ENCODE assay signal across 33 cellular contexts in the genomic region with DNA sequence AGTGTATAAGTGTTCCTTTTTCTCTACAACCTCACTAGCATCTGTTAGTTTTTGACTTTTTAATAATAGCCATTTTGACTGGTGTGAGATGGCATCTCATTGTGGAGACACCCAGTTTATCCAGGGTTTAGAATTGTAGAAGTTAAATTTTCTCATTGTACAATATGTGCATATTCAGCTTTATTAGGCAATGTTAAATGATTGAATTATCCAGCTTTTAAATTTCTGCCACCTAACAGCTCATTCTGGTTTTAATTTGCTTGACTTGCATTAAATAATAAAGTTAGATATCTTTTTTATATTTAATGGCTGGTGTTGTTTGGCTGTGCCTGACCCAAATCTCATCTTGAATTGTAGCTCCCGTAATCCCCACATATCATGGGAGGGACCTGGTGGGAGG.
"Had no signal": no experiment of that assay in that cellular context is flagged by ENCODE, and none has a peak within 500 bp of the region (broad histone marks: within the 10 kb centered on the region; RNA-seq: fewer than 3 reads in every experiment).

No MANE protein-coding gene starts in this region.

- H3K4me1 ChIP-seq: adrenal gland, ascending aorta, body of pancreas, breast epithelium had no signal

- H3K9me3 ChIP-seq: adrenal gland, ascending aorta, body of pancreas had no signal

- H3K27ac ChIP-seq: adrenal gland, ascending aorta, body of pancreas, brain microvascular endothelial cell, breast epithelium, cardiac muscle cell had no signal

- ATAC-seq: activated naive CD4-positive, alpha-beta T cell treated with anti-CD3 and anti-CD28 coated beads, Interleukin-2, amount 50 U/mL, for 72 hours; activated naive CD8-positive, alpha-beta T cell treated with anti-CD3 and anti-CD28 coated beads, Interleukin-2, amount 50 U/mL, for 24 hours; activated T-cell treated with anti-CD3 and anti-CD28 coated beads, Interleukin-2, amount 50 U/mL, for 4 hours; activated T-cell treated with anti-CD3 and anti-CD28 coated beads, Interleukin-2, amount 50 U/mL, for 72 hours; activated T-helper 17 cell treated with anti-CD3 and anti-CD28 coated beads, Interleukin-2, amount 50 U/mL, for 72 hours; body of pancreas had no signal

- H3K4me3 ChIP-seq: adrenal gland, ascending aorta, body of pancreas, breast epithelium, cardiac muscle cell had no signal

- H3K36me3 ChIP-seq: adrenal gland, ascending aorta, brain microvascular endothelial cell, breast epithelium, cardiac muscle cell had no signal

- DNase-seq: activated effector memory CD4-positive, alpha-beta T cell treated with anti-CD3 and anti-CD28 coated beads, Interleukin-2, amount 50 U/mL, for 16 hours; activated effector memory CD4-positive, alpha-beta T cell treated with Interleukin-2 at 50 U/mL for 16 hours; activated gamma-delta T cell; activated gamma-delta T cell treated with Interleukin-2 at 50 U/mL for 16 hours; activated naive CD4-positive, alpha-beta T cell; activated naive CD4-positive, alpha-beta T cell treated with anti-CD3 and anti-CD28 coated beads for 36 hours; activated naive CD4-positive, alpha-beta T cell treated with anti-CD3 and anti-CD28 coated beads, Interleukin-2, amount 10 ng/mL, durations not matched to agents 7 days and 5 days; activated naive CD4-positive, alpha-beta T cell treated with anti-CD3 and anti-CD28 coated beads, Interleukin-2, amount 50 U/mL, for 16 hours; activated naive CD4-positive, alpha-beta T cell treated with Interleukin-2 at 50 U/mL for 16 hours; activated naive CD8-positive, alpha-beta T cell treated with anti-CD3 and anti-CD28 coated beads for 36 hours; activated naive CD8-positive, alpha-beta T cell treated with anti-CD3 and anti-CD28 coated beads, Interleukin-2, amount 10 ng/mL, durations not matched to agents 7 days and 5 days; activated naive CD8-positive, alpha-beta T cell treated with anti-CD3 and anti-CD28 coated beads, Interleukin-2, amount 50 U/mL, for 24 hours; activated T-cell treated with anti-CD3 and anti-CD28 coated beads, Interleukin-2, amount 50 U/mL, for 24 hours; activated T-cell treated with anti-CD3 and anti-CD28 coated beads, Interleukin-2, amount 50 U/mL, for 4 hours; activated T-cell treated with anti-CD3 and anti-CD28 coated beads, Interleukin-2, amount 50 U/mL, for 48 hours; activated T-cell treated with anti-CD3 and anti-CD28 coated beads, Interleukin-2, amount 50 U/mL, for 72 hours; adrenal gland; amniotic stem cell; amygdala; anterior cingulate cortex; aorta; body of pancreas; brain microvascular endothelial cell; caudate nucleus; central memory CD4-positive, alpha-beta T cell; cerebellar nuclear complex had no signal

- FAIRE-seq: astrocyte, bronchial epithelial cell had no signal

- H3K27me3 ChIP-seq: adrenal gland, ascending aorta, body of pancreas, brain microvascular endothelial cell, breast epithelium, cardiac muscle cell had no signal
